22 cellular contexts compared by ENCODE assay signal in genomic region chr1:102586022-102586421, GRCh38.
DNase-seq lines count a peak whose midpoint lies in the region; ATAC-seq and TF ChIP-seq lines count a peak whose summit lies in the region.
"Had no signal": no experiment of that assay in that cellular context is flagged by ENCODE, and none has a peak within 500 bp of the region (broad histone marks: within the 10 kb centered on the region; RNA-seq: fewer than 3 reads in every experiment).

No MANE protein-coding gene starts in this region.

- H2AFZ ChIP-seq in Loucy (ENCODE audit: low read length), result peak overlapping the region; percentile 38; the same call in 1 of the 2 replicates
- H2AFZ ChIP-seq in PC-9, result peak overlapping the region; percentile 31; the same call in 1 of the 2 replicates
- H2AFZ ChIP-seq: GM23248 had no signal

- no peaks in the 10 kb centered on the region for H3K9me2 ChIP-seq in Loucy (replicated peaks; ENCODE audit: low read depth, low read length)
- H3K9me2 ChIP-seq in PC-9 (ENCODE audit: insufficient read depth), result 0 out of 2 replicates have a peak, but pooled peaks cover 3% of the 10 kb centered on the region

- H3K9me3 ChIP-seq in A673 (ENCODE audit: low read depth, low read length, poor library complexity, severe bottlenecking) (no peaks in the 10 kb centered on the region), Loucy (ENCODE audit: insufficient read depth, low read depth, low read length) (no peaks in the 10 kb centered on the region; the same call in 1 of the 2 replicates), PC-9 (ENCODE audit: insufficient read depth, low read depth) (0 out of 2 replicates have a peak, but pooled peaks cover 3% of the 10 kb centered on the region)
- H3K9me3 ChIP-seq: A549, HAP-1 had no signal

- peak overlapping the region; percentile 60 for H3K27ac ChIP-seq in A673 (ENCODE audit: low read depth, low read length, poor library complexity, severe bottlenecking)
- H3K27ac ChIP-seq in PC-9, result no peak overlapping the region
- H3K27ac ChIP-seq: 22Rv1, A549, GM23248 had no signal

- DNase-seq in A673 (ENCODE audit: low spot score) (peak; percentile 70), EH (ENCODE audit: low read depth) (peak; percentile 11), PC-9 (no peak), UCSD-AML1 (lab: John Stamatoyannopoulos, UW; ENCODE audit: unreplicated experiment) (no peak)
- no peak for DNase-seq in stimulated activated naive CD8-positive, alpha-beta T cell treated with anti-CD3 and anti-CD28 coated beads, Interleukin-15, Interleukin-2, amounts not matched to agents 100 U/mL and 50 U/mL, for 24 hours
- no peak for DNase-seq in activated CD4-positive, alpha-beta T cell treated with anti-CD3 and anti-CD28 coated beads for 1 hour
- DNase-seq: C1 segment of cervical spinal cord; CD4-positive, CD25-positive, alpha-beta regulatory T cell; CD8-positive, alpha-beta memory T cell; COR-L47; DMS 273 treated with DMSO at 0.1 percent for 48 hours; DMS53; DND-41; GDM1; GM23248; KG1 had no signal

- no peak overlapping the region for H3K9ac ChIP-seq in Loucy (ENCODE audit: low read depth, low read length, poor library complexity, severe bottlenecking)
- H3K9ac ChIP-seq: GM23248 had no signal

- intact Hi-C loops in A673 (cut with micrococcal nuclease; ENCODE audit: unreplicated experiment) (no loop called here), PC-9 (cut with micrococcal nuclease; ENCODE audit: unreplicated experiment) (no loop called here)

- H3K27me3 ChIP-seq in A673 (replicated peaks; ENCODE audit: insufficient read depth, low read depth, low read length, poor library complexity) (no peaks in the 10 kb centered on the region), Loucy (ENCODE audit: insufficient read depth, low read length, poor library complexity, severe bottlenecking) (no peaks in the 10 kb centered on the region), PC-9 (ENCODE audit: insufficient read depth, low read depth) (no peaks in the 10 kb centered on the region)

- H3K4me2 ChIP-seq in Loucy (ENCODE audit: low read depth, low read length, poor library complexity, severe bottlenecking) (peak overlapping the region; percentile 29), PC-9 (no peak overlapping the region)
- H3K4me2 ChIP-seq: A549 had no signal

- H3K4me1 ChIP-seq in A673 (ENCODE audit: insufficient read depth, low read length, poor library complexity, severe bottlenecking), result peaks cover 11% of the 10 kb centered on the region
- peaks cover 13% of the 10 kb centered on the region for H3K4me1 ChIP-seq in Loucy (ENCODE audit: insufficient read depth, low read length, poor library complexity, severe bottlenecking)
- peaks cover 17% of the 10 kb centered on the region for H3K4me1 ChIP-seq in PC-9 (replicated peaks; ENCODE audit: insufficient read depth)
- H3K4me1 ChIP-seq: A549, HAP-1 had no signal

- H3K79me2 ChIP-seq in Loucy (ENCODE audit: insufficient read depth, low read length), result no peaks in the 10 kb centered on the region
- H3K79me2 ChIP-seq in PC-9 (ENCODE audit: low read depth), result no peaks in the 10 kb centered on the region

- no peak overlapping the region for H3K4me3 ChIP-seq in A673 (ENCODE audit: low read depth, low read length, poor library complexity, severe bottlenecking)
- no peak overlapping the region for H3K4me3 ChIP-seq in Loucy (ENCODE audit: low read length, poor library complexity, severe bottlenecking)
- no peak overlapping the region for H3K4me3 ChIP-seq in PC-9
- H3K4me3 ChIP-seq: A549, GM23248, HAP-1 had no signal

- ATAC-seq in stimulated activated naive CD8-positive, alpha-beta T cell treated with anti-CD3 and anti-CD28 coated beads, Interleukin-15, Interleukin-2, amounts not matched to agents 100 U/mL and 50 U/mL, for 24 hours, result no peak
- no peak for ATAC-seq in HG03135 (IDR thresholded peaks at IDR 0.05; ENCODE audit: unreplicated experiment)
- ATAC-seq: A549, HepG2 had no signal

- TF ChIP-seq CTCF in A673 (conservative IDR thresholded peaks at IDR 0.05; ENCODE audit: low read depth, low read length) (no peak), Loucy (conservative IDR thresholded peaks at IDR 0.05; ENCODE audit: low read length) (no peak), PC-9 (conservative IDR thresholded peaks at IDR 0.05) (no peak)

- BruUV-seq in A673 (replicated peaks; lab: Mats Ljungman, UMichigan) (no TSS peak), PC-9 (replicated peaks; lab: Mats Ljungman, UMichigan) (no TSS peak)

- CTCF ChIA-PET in A673 (lab: Charles Lee), result no interaction called here
- CTCF ChIA-PET in PC-9 (lab: Charles Lee), result no interaction called here

- no peaks in the 10 kb centered on the region for H3K36me3 ChIP-seq in A673 (ENCODE audit: insufficient read depth, low read length, poor library complexity, severe bottlenecking)
- H3K36me3 ChIP-seq in Loucy (ENCODE audit: insufficient read depth, low read length), result no peaks in the 10 kb centered on the region
- H3K36me3 ChIP-seq in PC-9 (ENCODE audit: low read depth), result no peaks in the 10 kb centered on the region
- H3K36me3 ChIP-seq: HAP-1 had no signal

- H4K20me1 ChIP-seq in Loucy (ENCODE audit: insufficient read depth, low read length, poor library complexity, severe bottlenecking) (no peaks in the 10 kb centered on the region), PC-9 (ENCODE audit: insufficient read depth) (no peaks in the 10 kb centered on the region)

- H3F3A ChIP-seq in Loucy (ENCODE audit: low read depth) (no peaks in the 10 kb centered on the region), PC-9 (ENCODE audit: insufficient read depth, low read depth) (no peaks in the 10 kb centered on the region; the same call in 1 of the 2 replicates)

- POLR2A ChIA-PET in A673 (lab: Charles Lee; ENCODE audit: low non-redundant PET) (no interaction called here), PC-9 (lab: Charles Lee; ENCODE audit: unreplicated experiment) (no interaction called here)

Comparison
In these comparisons a context has a peak if more than half of its experiments do, and no peak if none do; other contexts are left out.
1. DNase-seq: peak in A673 (single experiment) and EH (single experiment); none in PC-9 (0 of 2), UCSD-AML1 (single experiment), stimulated activated naive CD8-positive, alpha-beta T cell treated with anti-CD3 and anti-CD28 coated beads, Interleukin-15, Interleukin-2, amounts not matched to agents 100 U/mL and 50 U/mL, for 24 hours (single experiment) and activated CD4-positive, alpha-beta T cell treated with anti-CD3 and anti-CD28 coated beads for 1 hour (single experiment).